In the genomic region with DNA sequence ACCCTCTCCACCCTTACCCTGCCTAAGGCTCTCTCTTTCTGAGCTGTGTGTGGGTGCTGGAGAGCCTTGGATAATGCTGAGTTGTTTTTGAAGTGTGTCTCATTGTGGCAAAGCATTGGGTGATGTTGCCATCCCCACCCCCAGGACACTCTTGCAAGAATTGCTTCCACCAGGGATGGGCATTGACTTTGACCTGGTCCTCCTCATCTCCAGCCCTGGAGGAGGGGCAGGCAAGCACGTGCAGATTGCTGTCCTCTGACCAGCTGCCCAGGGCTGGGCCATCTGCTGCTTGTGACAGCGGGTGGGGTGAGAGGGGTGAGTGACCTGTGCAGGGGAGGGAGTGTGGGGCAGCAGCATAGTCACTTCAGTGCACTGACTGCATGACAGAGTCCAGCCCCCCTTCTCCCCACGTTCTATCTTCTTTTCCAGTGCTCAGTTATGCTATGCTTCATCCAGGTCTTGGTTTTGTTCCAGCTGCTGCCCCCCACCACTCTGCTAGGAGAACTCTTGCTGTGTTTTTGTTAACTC, we compare ENCODE assay signal across 9 cellular contexts. TPM values are rescaled to one million over a fixed set of nuclear protein-coding genes. Genes with fewer than 3 reads are reported as not detected.
DNase-seq lines count a peak whose midpoint lies in the region; ATAC-seq and TF ChIP-seq lines count a peak whose summit lies in the region.
"Had no signal": no experiment of that assay in that cellular context is flagged by ENCODE, and none has a peak within 500 bp of the region (broad histone marks: within the 10 kb centered on the region; RNA-seq: fewer than 3 reads in every experiment).

No MANE protein-coding gene starts in this region.

- H3K9ac ChIP-seq in PC-3 (ENCODE audit: low read length), result no peak overlapping the region

- peaks cover 10% of the 10 kb centered on the region for H3K9me3 ChIP-seq in PC-3 (ENCODE audit: low read length)

- no peak overlapping the region for H3K4me3 ChIP-seq in PC-3 (ENCODE audit: low read length)

- no peak overlapping the region for H3K4me2 ChIP-seq in PC-3 (ENCODE audit: low read length)

- H3K79me2 ChIP-seq in PC-3 (ENCODE audit: low read length), result peaks cover 10% of the 10 kb centered on the region; the same call in 1 of the 2 replicates

- H3F3A ChIP-seq in PC-3 (ENCODE audit: low read length, unreplicated experiment), result no peaks in the 10 kb centered on the region

- no peaks in the 10 kb centered on the region for H3K9me2 ChIP-seq in PC-3 (replicated peaks; ENCODE audit: low read length)

- no peaks in the 10 kb centered on the region for H3K27me3 ChIP-seq in PC-3 (ENCODE audit: low read length)

- intact Hi-C loops in PC-3 (cut with micrococcal nuclease), result no loop called here

- no peak overlapping the region for H3K27ac ChIP-seq in PC-3 (ENCODE audit: low read length)

- BruUV-seq in PC-3 (replicated peaks; lab: Mats Ljungman, UMichigan), result no TSS peak

- H4K20me1 ChIP-seq in PC-3 (ENCODE audit: low read length), result no peaks in the 10 kb centered on the region

- DNase-seq in PC-3 (no peak), glomerular visceral epithelial cell (ENCODE audit: extremely low spot score) (peak; percentile 20), retina (peak; percentile 46), DMS153 treated with DMSO at 0.1 percent for 48 hours (lab: John Stamatoyannopoulos, UW; ENCODE audit: unreplicated experiment) (no peak), HPDE6-E6E7 (ENCODE audit: extremely low spot score) (no peak)
- DNase-seq in stimulated activated CD8-positive, alpha-beta memory T cell treated with anti-CD3 and anti-CD28 coated beads, Interleukin-4, amount 100 ng/mL, for 48 hours, result no peak
- DNase-seq: central memory CD4-positive, alpha-beta T cell had no signal

- POLR2A ChIA-PET in PC-3 (lab: Charles Lee; ENCODE audit: unreplicated experiment), result no interaction called here

- ATAC-seq in GM19023 (IDR thresholded peaks at IDR 0.05; ENCODE audit: unreplicated experiment), result peak; percentile 47
- 0 out of 2 replicates have a peak, but pooled peaks have one; percentile 19 for ATAC-seq in PC-3
- ATAC-seq in GM18858 (IDR thresholded peaks at IDR 0.05; ENCODE audit: unreplicated experiment), result no peak

- 0 out of 2 replicates have a peak, but pooled peaks cover 6% of the 10 kb centered on the region for H3K36me3 ChIP-seq in PC-3 (ENCODE audit: low read depth, low read length)

- peaks cover 9% of the 10 kb centered on the region for H3K4me1 ChIP-seq in PC-3 (ENCODE audit: insufficient read depth, low read length)

- no peak for TF ChIP-seq CTCF in PC-3 (conservative IDR thresholded peaks at IDR 0.05; ENCODE audit: low read depth, low read length)

- CTCF ChIA-PET in PC-3 (lab: Charles Lee), result no interaction called here

- no peak overlapping the region for H2AFZ ChIP-seq in PC-3 (ENCODE audit: low read length)

RNA-seq across cellular contexts. Expression of gene SUSD6, which starts 26.2 kb away (rescaled TPM):
- total RNA-seq in PC-3 (2014; rRNA removed), result 6.1 and 9.3 TPM in 2 replicates

Comparison
In these comparisons a context has a peak if more than half of its experiments do, and no peak if none do; other contexts are left out.
1. DNase-seq: peak in glomerular visceral epithelial cell (single experiment) and retina (single experiment); none in PC-3 (single experiment), stimulated activated CD8-positive, alpha-beta memory T cell treated with anti-CD3 and anti-CD28 coated beads, Interleukin-4, amount 100 ng/mL, for 48 hours (single experiment), DMS153 treated with DMSO at 0.1 percent for 48 hours (single experiment) and HPDE6-E6E7 (single experiment).